9 cellular contexts compared by ENCODE assay signal in genomic region chr3:42024578-42025387, GRCh38.
A peak's percentile ranks its signal among the peaks of the same experiment; 100 is the strongest.
DNase-seq lines count a peak whose midpoint lies in the region; ATAC-seq, FAIRE-seq and TF ChIP-seq lines count a peak whose summit lies in the region.
"Had no signal": no experiment of that assay in that cellular context is flagged by ENCODE, and none has a peak within 500 bp of the region (broad histone marks: within the 10 kb centered on the region; RNA-seq: fewer than 3 reads in every experiment).

No MANE protein-coding gene starts in this region.

- POLR2A ChIA-PET in HepG2 (lab: Yijun Ruan, JAX): no interaction called here

- DNase-seq in activated CD4-positive, alpha-beta T cell treated with anti-CD3 and anti-CD28 coated beads, Interleukin-2, amount 10 ng/mL, durations not matched to agents 24 days and 14 days: no peak
- DNase-seq in activated CD4-positive, alpha-beta T cell treated with anti-CD3 and anti-CD28 coated beads, Interleukin-2, amount 50 U/mL, for 4 hours: no peak
- DNase-seq in body of pancreas (no peak), HepG2 (ENCODE audit: low spot score) (no peak), thyroid gland (no peak), NCI-H2227 treated with DMSO at 0.1 percent for 48 hours (lab: John Stamatoyannopoulos, UW) (no peak)
- DNase-seq in natural killer cell treated with Interleukin-12 subunit alpha and Interleukin-12 subunit beta and Interleukin-15 and Interleukin-18, amount 100 ng/mL, for 72 hours (ENCODE audit: low spot score): no peak

- no peak overlapping the region for H3K4me3 ChIP-seq in body of pancreas
- no peak overlapping the region for H3K4me3 ChIP-seq in HepG2 (replicated peaks in 1 of 3; ENCODE audit: insufficient read depth in 1 of 3, low read depth in 2 of 3, low read length in 3 of 3)
- H3K4me3 ChIP-seq in thyroid gland (replicated peaks in 1 of 3): no peak overlapping the region

- in situ Hi-C loops in HepG2 (cut with HindIII; ENCODE audit: extremely low pct_ligation_motif_present, low pct_unique_long_range_greater_than_20kb): loop anchor here (25.0 kb wide), 1 partner anchor 163 kb away; no protein-coding TSS in a partner anchor

- H3K4me1 Mint-ChIP-seq in activated CD4-positive, alpha-beta T cell treated with anti-CD3 and anti-CD28 coated beads, Interleukin-2, amount 10 ng/mL, durations not matched to agents 24 days and 14 days: peaks cover 54% of the 10 kb centered on the region
- peaks cover 46 to 60% of the 10 kb centered on the region in 2 donors for H3K4me1 Mint-ChIP-seq in natural killer cell treated with Interleukin-12 subunit alpha and Interleukin-12 subunit beta and Interleukin-15 and Interleukin-18, amount 100 ng/mL, for 72 hours (ENCODE audit: low read depth in 2 of 2)

- peaks cover 7% of the 10 kb centered on the region; the same call in 1 of the 2 replicates for H4K20me1 ChIP-seq in HepG2 (ENCODE audit: insufficient read depth, low read length)

- no peaks in the 10 kb centered on the region for H3K36me3 ChIP-seq in body of pancreas (replicated peaks in 1 of 2; ENCODE audit: insufficient read depth in 1 of 2, low read depth in 2 of 2)
- H3K36me3 ChIP-seq in HepG2 (replicated peaks in 1 of 2; ENCODE audit: control insufficient read depth in 1 of 2, insufficient read depth in 2 of 2, low read length in 2 of 2): no peaks in the 10 kb centered on the region
- no peaks in the 10 kb centered on the region for H3K36me3 ChIP-seq in thyroid gland
- H3K36me3 ChIP-seq: BE2C had no signal

- peak overlapping the region; percentile 39 for H3K4me3 Mint-ChIP-seq in activated CD4-positive, alpha-beta T cell treated with anti-CD3 and anti-CD28 coated beads, Interleukin-2, amount 10 ng/mL, durations not matched to agents 24 days and 14 days
- no peak overlapping the region for H3K4me3 Mint-ChIP-seq in natural killer cell treated with Interleukin-12 subunit alpha and Interleukin-12 subunit beta and Interleukin-15 and Interleukin-18, amount 100 ng/mL, for 72 hours

- 32 to 37% methylated on average over 10 of the region's 10 CpGs for WGBS in body of pancreas, 2 donors
- WGBS in HepG2 (ENCODE audit: low lambda C conversion rate): 82% methylated on average over 10 of the region's 10 CpGs
- WGBS in thyroid gland, 2 donors: 37 to 41% methylated on average over 10 of the region's 10 CpGs

- TF ChIP-seq CTCF in body of pancreas (IDR thresholded peaks at IDR 0.05): no peak
- TF ChIP-seq CTCF in HepG2 (CRISPR knock-in tag; IDR thresholded peaks at IDR 0.05): no peak
- no peak for TF ChIP-seq CTCF in thyroid gland (IDR thresholded peaks at IDR 0.05)

- ATAC-seq in body of pancreas: peak; percentile 34
- ATAC-seq in HepG2: no peak
- ATAC-seq in GM19397 (IDR thresholded peaks at IDR 0.05; ENCODE audit: unreplicated experiment): no peak
- no peak for ATAC-seq in natural killer cell treated with Interleukin-12 subunit alpha and Interleukin-12 subunit beta and Interleukin-15 and Interleukin-18, amount 100 ng/mL, for 72 hours

- peaks cover 10% of the 10 kb centered on the region for H3K36me3 Mint-ChIP-seq in activated CD4-positive, alpha-beta T cell treated with anti-CD3 and anti-CD28 coated beads, Interleukin-2, amount 10 ng/mL, durations not matched to agents 24 days and 14 days (ENCODE audit: low read depth)
- no peaks in the 10 kb centered on the region for H3K36me3 Mint-ChIP-seq in natural killer cell treated with Interleukin-12 subunit alpha and Interleukin-12 subunit beta and Interleukin-15 and Interleukin-18, amount 100 ng/mL, for 72 hours

- peaks cover 81% of the 10 kb centered on the region for H3K79me2 ChIP-seq in HepG2 (ENCODE audit: insufficient read depth, low read length)

- H3K27me3 ChIP-seq in body of pancreas (no peaks in the 10 kb centered on the region), HepG2 (ENCODE audit: control insufficient read depth in 1 of 2, insufficient read depth in 2 of 2, low read length in 2 of 2) (no peaks in the 10 kb centered on the region), thyroid gland (no peaks in the 10 kb centered on the region)
- H3K27me3 ChIP-seq: BE2C had no signal

- H3K27me3 Mint-ChIP-seq in activated CD4-positive, alpha-beta T cell treated with anti-CD3 and anti-CD28 coated beads, Interleukin-2, amount 10 ng/mL, durations not matched to agents 24 days and 14 days: no peaks in the 10 kb centered on the region
- H3K27me3 Mint-ChIP-seq in natural killer cell treated with Interleukin-12 subunit alpha and Interleukin-12 subunit beta and Interleukin-15 and Interleukin-18, amount 100 ng/mL, for 72 hours: no peaks in the 10 kb centered on the region

- no peak for FAIRE-seq in HepG2 (lab: Jason Lieb, UNC)

- peak in 1 of 3 donors; percentile 11 for TF ChIP-seq POLR2A in body of pancreas (IDR thresholded peaks at IDR 0.05)
- TF ChIP-seq POLR2A in HepG2 (IDR thresholded peaks at IDR 0.05; ENCODE audit: insufficient read depth in 1 of 2, low read depth in 2 of 2, low read length in 2 of 2): no peak
- no peak for TF ChIP-seq POLR2A in thyroid gland (IDR thresholded peaks at IDR 0.05)

- H3K4me1 ChIP-seq in body of pancreas (peaks cover 45% of the 10 kb centered on the region), HepG2 (ENCODE audit: insufficient read depth, low read length) (peaks cover 67% of the 10 kb centered on the region), thyroid gland (peaks cover 56 to 59% of the 10 kb centered on the region in 2 donors)

- no peak overlapping the region for H3K27ac Mint-ChIP-seq in activated CD4-positive, alpha-beta T cell treated with anti-CD3 and anti-CD28 coated beads, Interleukin-2, amount 10 ng/mL, durations not matched to agents 24 days and 14 days
- peak overlapping the region in 1 of 2 donors; percentile 38 for H3K27ac Mint-ChIP-seq in natural killer cell treated with Interleukin-12 subunit alpha and Interleukin-12 subunit beta and Interleukin-15 and Interleukin-18, amount 100 ng/mL, for 72 hours

- BruUV-seq in HepG2 (replicated peaks; lab: Mats Ljungman, UMichigan): no TSS peak

- no peak for TF ChIP-seq EP300 in HepG2 (IDR thresholded peaks at IDR 0.05; ENCODE audit: low read depth in 2 of 2, low read length in 2 of 2)
- TF ChIP-seq EP300 in HepG2 (CRISPR knock-in tag; IDR thresholded peaks at IDR 0.05; ENCODE audit: borderline replicate concordance): no peak

- no peak overlapping the region for H2AFZ ChIP-seq in HepG2 (ENCODE audit: low read length)

- no peak overlapping the region for H3K9ac ChIP-seq in HepG2 (ENCODE audit: insufficient read depth, low read depth, low read length)

- no peak for TF ChIP-seq RAD21 in HepG2 (CRISPR knock-in tag; IDR thresholded peaks at IDR 0.05)

- CTCF ChIA-PET in HepG2 (lab: Yijun Ruan, JAX; ENCODE audit: low intra/inter-chr PET ratio, low total read pairs): no interaction called here

- no peak overlapping the region for H3K4me2 ChIP-seq in HepG2 (ENCODE audit: low read depth, low read length)

- H3K9me3 Mint-ChIP-seq in activated CD4-positive, alpha-beta T cell treated with anti-CD3 and anti-CD28 coated beads, Interleukin-2, amount 10 ng/mL, durations not matched to agents 24 days and 14 days: peaks cover 5% of the 10 kb centered on the region
- H3K9me3 Mint-ChIP-seq in natural killer cell treated with Interleukin-12 subunit alpha and Interleukin-12 subunit beta and Interleukin-15 and Interleukin-18, amount 100 ng/mL, for 72 hours: no peaks in the 10 kb centered on the region

- H3K9me3 ChIP-seq in body of pancreas: no peaks in the 10 kb centered on the region
- H3K9me3 ChIP-seq in HepG2 (ENCODE audit: low read length): no peaks in the 10 kb centered on the region
- no peaks in the 10 kb centered on the region for H3K9me3 ChIP-seq in thyroid gland
- H3K9me3 ChIP-seq: BE2C had no signal

- H3K27ac ChIP-seq in body of pancreas (peak overlapping the region; percentile 58 to 79 (median 72)), HepG2 (ENCODE audit: extremely low read length, insufficient read depth, low read length) (peak overlapping the region; percentile 33), thyroid gland (peak overlapping the region; percentile 79 to 83 (median 81))

- intact Hi-C loops in activated CD4-positive, alpha-beta T cell treated with anti-CD3 and anti-CD28 coated beads, Interleukin-2, amount 10 ng/mL, durations not matched to agents 24 days and 14 days (cut with micrococcal nuclease): no loop called here
- intact Hi-C loops in body of pancreas (cut with DNase I) (no loop called here), HepG2 (cut with micrococcal nuclease; ENCODE audit: unreplicated experiment) (no loop called here), thyroid gland (cut with DNase I) (no loop called here)

TF ChIP-seq in HepG2, 621 proteins besides CTCF, POLR2A, EP300 and RAD21:
- TF ChIP-seq ZNF75D (CRISPR knock-in tag; IDR thresholded peaks at IDR 0.05; ENCODE audit: borderline replicate concordance) (no peak), NFE2L2 (IDR thresholded peaks at IDR 0.05; ENCODE audit: low read length) (no peak), ZNF790 (CRISPR knock-in tag; IDR thresholded peaks at IDR 0.05; ENCODE audit: borderline replicate concordance) (no peak), PPARG (CRISPR knock-in tag; conservative IDR thresholded peaks at IDR 0.05) (no peak), ZSCAN21 (CRISPR knock-in tag; IDR thresholded peaks at IDR 0.05; ENCODE audit: borderline replicate concordance) (no peak), MXD3 (CRISPR knock-in tag; IDR thresholded peaks at IDR 0.05) (no peak), SRSF1 (optimal IDR thresholded peaks at IDR 0.05; ENCODE audit: low read depth, low read length) (no peak), BHLHE40 (IDR thresholded peaks at IDR 0.05; ENCODE audit: low read length) (no peak), ARNT2 (CRISPR knock-in tag; IDR thresholded peaks at IDR 0.05; ENCODE audit: low read depth) (no peak)
